Comparison of ENCODE assay signal across 9 cellular contexts in the genomic region with DNA sequence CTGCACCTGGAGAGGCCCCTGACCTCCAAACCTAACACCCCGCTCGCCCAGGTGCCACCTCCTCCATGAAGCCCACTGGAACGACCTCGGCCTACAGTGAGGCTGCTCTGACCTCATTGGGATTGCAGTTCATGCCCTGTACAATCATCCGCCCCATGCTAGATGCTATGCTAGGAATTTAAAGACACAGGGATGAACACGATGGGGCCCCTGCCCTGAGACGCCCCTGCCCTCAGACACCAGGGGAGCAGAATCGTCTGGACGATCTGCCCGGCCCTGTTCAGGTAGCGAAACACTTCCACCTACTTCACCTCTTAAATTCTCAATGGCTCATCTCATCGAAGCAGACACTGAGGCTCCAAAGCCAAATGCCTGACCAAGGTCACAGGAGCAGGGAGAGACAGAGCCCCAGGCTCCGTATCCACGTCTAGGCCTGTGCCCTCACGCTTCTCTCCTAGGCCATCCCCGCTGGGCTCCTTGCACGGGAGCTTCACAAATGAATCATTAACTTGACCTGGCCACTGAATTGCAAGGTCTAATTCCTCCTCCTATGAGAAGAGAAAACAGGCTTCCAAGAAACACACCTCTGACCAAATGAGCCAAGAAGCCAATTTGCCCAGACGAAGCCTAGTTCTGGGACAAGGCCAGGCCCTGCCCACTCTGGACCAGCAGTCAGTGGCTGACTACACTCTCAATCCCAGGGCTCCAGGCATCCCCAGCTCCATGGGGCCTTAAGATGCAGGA. TPM values are rescaled to one million over a fixed set of nuclear protein-coding genes. Genes with fewer than 3 reads are reported as not detected.
DNase-seq lines count a peak whose midpoint lies in the region; ATAC-seq, FAIRE-seq and TF ChIP-seq lines count a peak whose summit lies in the region.
"Had no signal": no experiment of that assay in that cellular context is flagged by ENCODE, and none has a peak within 500 bp of the region (broad histone marks: within the 10 kb centered on the region; RNA-seq: fewer than 3 reads in every experiment).

No MANE protein-coding gene starts in this region.

- no peaks in the 10 kb centered on the region for H3K9me3 ChIP-seq in small intestine (ENCODE audit: control insufficient read depth, low read depth)

- H3K4me1 ChIP-seq in foreskin keratinocyte (peaks cover 5% of the 10 kb centered on the region), small intestine (ENCODE audit: control insufficient read depth in 2 of 2, insufficient read depth in 1 of 2, low read depth in 1 of 2, low read length in 1 of 2) (peaks cover 0 to 8% of the 10 kb centered on the region in 2 donors)

- no peaks in the 10 kb centered on the region for H3K36me3 ChIP-seq in small intestine (ENCODE audit: control insufficient read depth in 2 of 2, insufficient read depth in 2 of 2, low read length in 2 of 2)

- POLR2A ChIA-PET in RWPE1 (lab: Yijun Ruan, JAX; ENCODE audit: low non-redundant PET), result no interaction called here

- FAIRE-seq in small intestine (lab: Jason Lieb, UNC), result no peak

- peak overlapping the region; percentile 98 for H3K27ac ChIP-seq in RWPE1
- H3K27ac ChIP-seq in foreskin keratinocyte, result no peak overlapping the region
- H3K27ac ChIP-seq in small intestine (ENCODE audit: low read depth in 1 of 2, low read length in 1 of 2), result peak overlapping the region; percentile 43 to 79

- CTCF ChIA-PET in RWPE1 (lab: Yijun Ruan, JAX), result interaction anchor here (1.9 kb wide), 1 partner anchor 78 kb away, joined by 6 read pairs; no protein-coding TSS in a partner anchor

- H3K4me3 ChIP-seq in small intestine (ENCODE audit: low read depth in 1 of 2, low read length in 2 of 2), result no peak overlapping the region

- no peaks in the 10 kb centered on the region for H3K27me3 ChIP-seq in foreskin keratinocyte
- H3K27me3 ChIP-seq in small intestine (ENCODE audit: control insufficient read depth in 2 of 2, insufficient read depth in 2 of 2, low read length in 2 of 2), result no peaks in the 10 kb centered on the region

- ATAC-seq in GM21619 (IDR thresholded peaks at IDR 0.05; ENCODE audit: unreplicated experiment) (peak; percentile 12), foreskin keratinocyte (peak; percentile 48), GM21526 (IDR thresholded peaks at IDR 0.05; ENCODE audit: low FRiP score, unreplicated experiment) (no peak), GM21390 (IDR thresholded peaks at IDR 0.05; ENCODE audit: unreplicated experiment) (no peak), HG03095 (IDR thresholded peaks at IDR 0.05; ENCODE audit: unreplicated experiment) (no peak)

- TF ChIP-seq CTCF in RWPE1 (conservative IDR thresholded peaks at IDR 0.05; ENCODE audit: low read depth) (no peak), foreskin keratinocyte (conservative IDR thresholded peaks at IDR 0.05) (no peak)

- WGBS in small intestine, 3 donors, result 45 to 75% (median 56%) methylated on average over 18 of the region's 18 CpGs

- DNase-seq in RWPE1 (ENCODE audit: low spot score), result peak; percentile 90
- peak; percentile 67 to 77 for DNase-seq in foreskin keratinocyte
- DNase-seq in small intestine, result peak; percentile 96
- DNase-seq in activated naive CD4-positive, alpha-beta T cell (lab: John Stamatoyannopoulos, UW), result no peak
- DNase-seq: central memory CD4-positive, alpha-beta T cell had no signal

RNA-seq across cellular contexts. Expression of gene SCARB1, which starts 35.2 kb away (rescaled TPM):
- 48.4 and 52.1 TPM in 2 replicates for total RNA-seq in foreskin keratinocyte
- polyA plus RNA-seq in foreskin keratinocyte (69.5 and 69.7 TPM in 2 replicates), small intestine (100 to 1,000 TPM in 2 of 3 donors, 10 to 100 TPM in 1; 41.9 to 230 (median 181) TPM)

Comparison
In these comparisons a context has a peak if more than half of its experiments do, and no peak if none do; other contexts are left out.
1. ATAC-seq: peak in GM21619 (single experiment) and foreskin keratinocyte (single experiment); none in GM21526 (single experiment), GM21390 (single experiment) and HG03095 (single experiment).
2. DNase-seq: peak in RWPE1 (single experiment), foreskin keratinocyte (2 of 2) and small intestine (single experiment); none in activated naive CD4-positive, alpha-beta T cell (0 of 4).